Comparison of ENCODE assay signal across 1 cellular context in the genomic region with DNA sequence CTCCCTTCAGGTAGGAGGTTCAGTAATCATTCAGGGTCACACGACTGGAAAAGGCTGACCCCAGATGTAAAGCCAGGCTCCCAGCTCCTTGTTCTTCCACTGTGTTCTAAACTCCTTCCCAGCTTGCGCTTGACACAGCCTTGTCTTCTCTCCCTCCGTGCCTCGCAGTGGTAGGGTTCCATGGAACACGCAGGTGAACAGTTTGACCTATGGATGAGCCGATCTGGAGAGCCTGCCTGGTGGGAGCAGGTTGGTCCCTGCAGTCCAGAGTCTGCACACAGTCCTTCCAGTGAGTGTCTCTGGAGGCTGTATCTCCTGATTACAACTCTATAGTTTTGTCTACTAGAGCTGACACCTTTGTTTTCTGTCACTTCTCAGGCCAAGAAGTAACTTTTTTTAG.
TF ChIP-seq lines count a peak whose summit lies in the region.

No MANE protein-coding gene starts in this region.

TF ChIP-seq in WTC11, 78 proteins besides CTCF, POLR2A, EP300 and RAD21 (continued from another document):
- TF ChIP-seq, protein P1, sequence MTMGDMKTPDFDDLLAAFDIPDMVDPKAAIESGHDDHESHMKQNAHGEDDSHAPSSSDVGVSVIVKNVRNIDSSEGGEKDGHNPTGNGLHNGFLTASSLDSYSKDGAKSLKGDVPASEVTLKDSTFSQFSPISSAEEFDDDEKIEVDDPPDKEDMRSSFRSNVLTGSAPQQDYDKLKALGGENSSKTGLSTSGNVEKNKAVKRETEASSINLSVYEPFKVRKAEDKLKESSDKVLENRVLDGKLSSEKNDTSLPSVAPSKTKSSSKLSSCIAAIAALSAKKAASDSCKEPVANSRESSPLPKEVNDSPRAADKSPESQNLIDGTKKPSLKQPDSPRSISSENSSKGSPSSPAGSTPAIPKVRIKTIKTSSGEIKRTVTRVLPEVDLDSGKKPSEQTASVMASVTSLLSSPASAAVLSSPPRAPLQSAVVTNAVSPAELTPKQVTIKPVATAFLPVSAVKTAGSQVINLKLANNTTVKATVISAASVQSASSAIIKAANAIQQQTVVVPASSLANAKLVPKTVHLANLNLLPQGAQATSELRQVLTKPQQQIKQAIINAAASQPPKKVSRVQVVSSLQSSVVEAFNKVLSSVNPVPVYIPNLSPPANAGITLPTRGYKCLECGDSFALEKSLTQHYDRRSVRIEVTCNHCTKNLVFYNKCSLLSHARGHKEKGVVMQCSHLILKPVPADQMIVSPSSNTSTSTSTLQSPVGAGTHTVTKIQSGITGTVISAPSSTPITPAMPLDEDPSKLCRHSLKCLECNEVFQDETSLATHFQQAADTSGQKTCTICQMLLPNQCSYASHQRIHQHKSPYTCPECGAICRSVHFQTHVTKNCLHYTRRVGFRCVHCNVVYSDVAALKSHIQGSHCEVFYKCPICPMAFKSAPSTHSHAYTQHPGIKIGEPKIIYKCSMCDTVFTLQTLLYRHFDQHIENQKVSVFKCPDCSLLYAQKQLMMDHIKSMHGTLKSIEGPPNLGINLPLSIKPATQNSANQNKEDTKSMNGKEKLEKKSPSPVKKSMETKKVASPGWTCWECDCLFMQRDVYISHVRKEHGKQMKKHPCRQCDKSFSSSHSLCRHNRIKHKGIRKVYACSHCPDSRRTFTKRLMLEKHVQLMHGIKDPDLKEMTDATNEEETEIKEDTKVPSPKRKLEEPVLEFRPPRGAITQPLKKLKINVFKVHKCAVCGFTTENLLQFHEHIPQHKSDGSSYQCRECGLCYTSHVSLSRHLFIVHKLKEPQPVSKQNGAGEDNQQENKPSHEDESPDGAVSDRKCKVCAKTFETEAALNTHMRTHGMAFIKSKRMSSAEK (CRISPR knock-in tag; IDR thresholded peaks at IDR 0.05; ENCODE audit: borderline replicate concordance) = no peak
- no peak for TF ChIP-seq ZNF121 (CRISPR knock-in tag; IDR thresholded peaks at IDR 0.05)
- TF ChIP-seq ZNF281 (CRISPR knock-in tag; IDR thresholded peaks at IDR 0.05) = no peak
- TF ChIP-seq MAX (CRISPR knock-in tag; IDR thresholded peaks at IDR 0.05) = no peak
- TF ChIP-seq FOXP1 (CRISPR knock-in tag; IDR thresholded peaks at IDR 0.05; ENCODE audit: borderline replicate concordance) = no peak
- TF ChIP-seq ZNF423 (CRISPR knock-in tag; IDR thresholded peaks at IDR 0.05) = no peak
- TF ChIP-seq SMAD3 (CRISPR knock-in tag; IDR thresholded peaks at IDR 0.05; ENCODE audit: borderline replicate concordance) = no peak
- no peak for TF ChIP-seq FOXK1 (CRISPR knock-in tag; IDR thresholded peaks at IDR 0.05)
- TF ChIP-seq, protein P2, sequence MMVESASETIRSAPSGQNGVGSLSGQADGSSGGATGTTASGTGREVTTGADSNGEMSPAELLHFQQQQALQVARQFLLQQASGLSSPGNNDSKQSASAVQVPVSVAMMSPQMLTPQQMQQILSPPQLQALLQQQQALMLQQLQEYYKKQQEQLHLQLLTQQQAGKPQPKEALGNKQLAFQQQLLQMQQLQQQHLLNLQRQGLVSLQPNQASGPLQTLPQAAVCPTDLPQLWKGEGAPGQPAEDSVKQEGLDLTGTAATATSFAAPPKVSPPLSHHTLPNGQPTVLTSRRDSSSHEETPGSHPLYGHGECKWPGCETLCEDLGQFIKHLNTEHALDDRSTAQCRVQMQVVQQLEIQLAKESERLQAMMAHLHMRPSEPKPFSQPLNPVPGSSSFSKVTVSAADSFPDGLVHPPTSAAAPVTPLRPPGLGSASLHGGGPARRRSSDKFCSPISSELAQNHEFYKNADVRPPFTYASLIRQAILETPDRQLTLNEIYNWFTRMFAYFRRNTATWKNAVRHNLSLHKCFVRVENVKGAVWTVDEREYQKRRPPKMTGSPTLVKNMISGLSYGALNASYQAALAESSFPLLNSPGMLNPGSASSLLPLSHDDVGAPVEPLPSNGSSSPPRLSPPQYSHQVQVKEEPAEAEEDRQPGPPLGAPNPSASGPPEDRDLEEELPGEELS (CRISPR knock-in tag; IDR thresholded peaks at IDR 0.05) = no peak
- no peak for TF ChIP-seq AFF4 (CRISPR knock-in tag; IDR thresholded peaks at IDR 0.05; ENCODE audit: borderline replicate concordance)
- no peak for TF ChIP-seq ESRRA (CRISPR knock-in tag; IDR thresholded peaks at IDR 0.05; ENCODE audit: borderline replicate concordance)
- TF ChIP-seq NFYB (CRISPR knock-in tag; conservative IDR thresholded peaks at IDR 0.05; ENCODE audit: low read depth) = no peak
